Comparison of ENCODE assay signal across 17 cellular contexts in genomic region chr14:23403908-23404307, GRCh38. TPM values are rescaled to one million over a fixed set of nuclear protein-coding genes. Genes with fewer than 3 reads are reported as not detected.
A peak's percentile ranks its signal among the peaks of the same experiment; 100 is the strongest.
DNase-seq lines count a peak whose midpoint lies in the region; ATAC-seq and TF ChIP-seq lines count a peak whose summit lies in the region.
"Had no signal": no experiment of that assay in that cellular context is flagged by ENCODE, and none has a peak within 500 bp of the region (broad histone marks: within the 10 kb centered on the region; RNA-seq: fewer than 3 reads in every experiment).

No MANE protein-coding gene starts in this region.

- H3K9me3 ChIP-seq in left ventricle myocardium inferior (replicated peaks) (no peaks in the 10 kb centered on the region), HEK293 (ENCODE audit: control insufficient read depth, insufficient read depth, low read depth, low read length) (no peaks in the 10 kb centered on the region), neuronal stem cell (replicated peaks in 1 of 2; ENCODE audit: control insufficient read depth in 2 of 2, insufficient read depth in 1 of 2, low read depth in 1 of 2, low read length in 2 of 2) (no peaks in the 10 kb centered on the region)
- H3K9me3 ChIP-seq in CD8-positive, alpha-beta T cell (ENCODE audit: low read length), result no peaks in the 10 kb centered on the region
- H3K9me3 ChIP-seq: BE2C, Caco-2, HAP-1 had no signal

- H2AK5ac ChIP-seq in neuronal stem cell (ENCODE audit: low read depth, low read length), result no peak overlapping the region

- H2BK5ac ChIP-seq in neuronal stem cell (ENCODE audit: low read length), result no peak overlapping the region

- H3K4me3 ChIP-seq in left ventricle myocardium inferior, result peak overlapping the region; percentile 65
- H3K4me3 ChIP-seq in CD8-positive, alpha-beta T cell (ENCODE audit: low read depth, low read length), result no peak overlapping the region
- no peak overlapping the region for H3K4me3 ChIP-seq in HEK293 (ENCODE audit: low read depth, low read length)
- no peak overlapping the region for H3K4me3 ChIP-seq in neuronal stem cell (ENCODE audit: low read length in 2 of 2)
- H3K4me3 ChIP-seq: HAP-1 had no signal

- H3K27ac ChIP-seq in left ventricle myocardium inferior (replicated peaks) (peak overlapping the region; percentile 91), HEK293 (ENCODE audit: extremely low read depth, low read depth, low read length) (no peak overlapping the region), neuronal stem cell (replicated peaks; ENCODE audit: low read length) (no peak overlapping the region)
- no peak overlapping the region for H3K27ac ChIP-seq in CD8-positive, alpha-beta T cell (ENCODE audit: low read depth, low read length)
- H3K27ac ChIP-seq: HL-60 had no signal

- CTCF ChIA-PET in CD8-positive, alpha-beta T cell (lab: Charles Lee), result no interaction called here
- CTCF ChIA-PET in HEK293 (lab: Yijun Ruan, JAX), result no interaction called here

- no peak overlapping the region for H3K4me3 Mint-ChIP-seq in CD8-positive, alpha-beta T cell
- H3K4me3 Mint-ChIP-seq: CD4-positive, CD25-positive, alpha-beta regulatory T cell had no signal

- no peaks in the 10 kb centered on the region for H3K9me3 Mint-ChIP-seq in CD8-positive, alpha-beta T cell

- H3K36me3 Mint-ChIP-seq in CD8-positive, alpha-beta T cell, result no peaks in the 10 kb centered on the region
- H3K36me3 Mint-ChIP-seq: CD4-positive, CD25-positive, alpha-beta regulatory T cell had no signal

- ATAC-seq in left cardiac atrium (no peak), HG02884 (IDR thresholded peaks at IDR 0.05; ENCODE audit: unreplicated experiment) (no peak)
- no peak for ATAC-seq in CD8-positive, alpha-beta T cell

- H3K27me3 Mint-ChIP-seq in CD8-positive, alpha-beta T cell (ENCODE audit: low read depth), result peaks cover 24% of the 10 kb centered on the region

- H2BK12ac ChIP-seq in neuronal stem cell (ENCODE audit: low read length), result no peak overlapping the region

- peak overlapping the region; percentile 72 for H3K27ac Mint-ChIP-seq in CD8-positive, alpha-beta T cell
- H3K27ac Mint-ChIP-seq: CD4-positive, CD25-positive, alpha-beta regulatory T cell had no signal

- intact Hi-C loops in left ventricle myocardium inferior (cut with micrococcal nuclease) (no loop called here), left cardiac atrium (cut with DNase I) (no loop called here)
- intact Hi-C loops in CD8-positive, alpha-beta T cell (cut with DNase I, micrococcal nuclease), result no loop called here

- no peak overlapping the region for H3K4ac ChIP-seq in neuronal stem cell (ENCODE audit: low read length)

- H3K4me1 ChIP-seq in left ventricle myocardium inferior, result peaks cover 62% of the 10 kb centered on the region
- no peaks in the 10 kb centered on the region for H3K4me1 ChIP-seq in CD8-positive, alpha-beta T cell (ENCODE audit: insufficient read depth, low read length)
- no peaks in the 10 kb centered on the region for H3K4me1 ChIP-seq in HEK293 (ENCODE audit: control insufficient read depth, insufficient read depth, low read length)
- peaks cover 0 to 3% of the 10 kb centered on the region in 2 donors for H3K4me1 ChIP-seq in neuronal stem cell (ENCODE audit: control insufficient read depth in 2 of 2, insufficient read depth in 1 of 2, low read depth in 1 of 2, low read length in 2 of 2)
- H3K4me1 ChIP-seq: BE2C, Caco-2, HAP-1 had no signal

- H3K27me3 ChIP-seq in left ventricle myocardium inferior (ENCODE audit: low read depth) (peaks cover 11% of the 10 kb centered on the region), neuronal stem cell (ENCODE audit: control insufficient read depth in 3 of 3, insufficient read depth in 3 of 3, low read depth in 1 of 3, low read length in 3 of 3) (peaks cover 0 to 61% (median 0%) of the 10 kb centered on the region in 3 experiments)
- no peaks in the 10 kb centered on the region for H3K27me3 ChIP-seq in CD8-positive, alpha-beta T cell (ENCODE audit: insufficient read depth, low read length)

- H3K36me3 ChIP-seq in left ventricle myocardium inferior (peaks cover 64% of the 10 kb centered on the region), HEK293 (ENCODE audit: control insufficient read depth in 2 of 2, insufficient read depth in 1 of 2, low read length in 2 of 2) (no peaks in the 10 kb centered on the region), neuronal stem cell (replicated peaks in 1 of 2; ENCODE audit: control insufficient read depth in 2 of 2, insufficient read depth in 2 of 2, low read length in 2 of 2) (no peaks in the 10 kb centered on the region)
- H3K36me3 ChIP-seq in CD8-positive, alpha-beta T cell (ENCODE audit: insufficient read depth, low read length), result no peaks in the 10 kb centered on the region
- H3K36me3 ChIP-seq: BE2C, HAP-1 had no signal

- no peak overlapping the region for H2BK120ac ChIP-seq in neuronal stem cell (ENCODE audit: low read depth, low read length)

- no peak for TF ChIP-seq CTCF in left ventricle myocardium inferior (IDR thresholded peaks at IDR 0.05; ENCODE audit: borderline replicate concordance)
- TF ChIP-seq CTCF in CD8-positive, alpha-beta T cell (IDR thresholded peaks at IDR 0.05), result no peak
- TF ChIP-seq CTCF in HEK293 (tag by site-specific recombination; IDR thresholded peaks at IDR 0.05), result no peak

- H3K79me1 ChIP-seq in neuronal stem cell (ENCODE audit: low read depth, low read length), result peaks cover 2% of the 10 kb centered on the region

- no peak overlapping the region for H4K8ac ChIP-seq in neuronal stem cell (ENCODE audit: low read depth, low read length)

- H3K18ac ChIP-seq in neuronal stem cell (ENCODE audit: low read length), result no peak overlapping the region

- peak overlapping the region; percentile 12 for H2BK15ac ChIP-seq in neuronal stem cell (ENCODE audit: low read length)

- H3K4me1 Mint-ChIP-seq in CD8-positive, alpha-beta T cell (ENCODE audit: low read depth), result no peaks in the 10 kb centered on the region
- H3K4me1 Mint-ChIP-seq: CD4-positive, CD25-positive, alpha-beta regulatory T cell had no signal

- DNase-seq in left ventricle myocardium inferior (no peak), left cardiac atrium (no peak), neuronal stem cell (ENCODE audit: low spot score) (no peak), NCI-H1417 treated with DMSO at 0.1 percent for 48 hours (lab: John Stamatoyannopoulos, UW) (no peak)
- no peak for DNase-seq in CD8-positive, alpha-beta T cell
- DNase-seq: C1 segment of cervical spinal cord; Caco-2; CD4-positive, CD25-positive, alpha-beta regulatory T cell; IMR-90 had no signal

- peak overlapping the region; percentile 25 for H3K23ac ChIP-seq in neuronal stem cell (ENCODE audit: low read depth, low read length, poor library complexity)

- H3K9ac ChIP-seq in neuronal stem cell (ENCODE audit: low read depth, low read length, poor library complexity), result no peak overlapping the region

- no peak overlapping the region for H4K91ac ChIP-seq in neuronal stem cell (ENCODE audit: low read depth, low read length, poor library complexity)

- POLR2A ChIA-PET in CD8-positive, alpha-beta T cell (lab: Charles Lee), result no interaction called here
- POLR2A ChIA-PET in HEK293 (lab: Yijun Ruan, JAX), result no interaction called here

- no peak overlapping the region for H3K4me2 ChIP-seq in neuronal stem cell (ENCODE audit: insufficient read depth, low read length, poor library complexity, severe bottlenecking)

- no CpG with 5 or more reads among the region's 4 CpGs for WGBS in neuronal stem cell (ENCODE audit: extremely low coverage in 2 of 2, insufficient read length in 2 of 2, insufficient replicate concordance in 1 of 2), 2 donors

- H2AFZ ChIP-seq in neuronal stem cell (ENCODE audit: low read length), result no peak overlapping the region

- no peak overlapping the region for H3K14ac ChIP-seq in neuronal stem cell (ENCODE audit: low read length)

RNA-seq across cellular contexts. Expression of gene MYH6, which starts 4.2 kb away (rescaled TPM):
- total RNA-seq in left ventricle myocardium inferior (1,823 TPM), left cardiac atrium (over 10,000 TPM; 10,415 to 11,820 TPM)
- total RNA-seq in CD8-positive, alpha-beta T cell, result not detected
- 0.03 TPM for polyA plus RNA-seq in neuronal stem cell (2013, experiment 1 of 2)
- polyA plus RNA-seq in neuronal stem cell (2013, experiment 2 of 2), result 0.04 TPM
- total RNA-seq: A172; Caco-2; CD4-positive, CD25-positive, alpha-beta regulatory T cell; H1; HT1080; IMR-90 had no signal
- polyA plus RNA-seq: CD4-positive, CD25-positive, alpha-beta regulatory T cell; IMR-90 had no signal

RNA-seq across cellular contexts. Expression of gene CMTM5, which starts 27.1 kb away (rescaled TPM):
- total RNA-seq in left ventricle myocardium inferior (1.0 TPM), left cardiac atrium (1 to 10 TPM in 1 of 2 donors, under 1 TPM in 1; 0.44 to 1.4 TPM)
- total RNA-seq in CD8-positive, alpha-beta T cell, result not detected
- 5.0 TPM for polyA plus RNA-seq in neuronal stem cell (2013, experiment 1 of 2)
- 4.4 TPM for polyA plus RNA-seq in neuronal stem cell (2013, experiment 2 of 2)
- total RNA-seq: A172, Caco-2, H1, IMR-90 had no signal
- polyA plus RNA-seq: CD4-positive, CD25-positive, alpha-beta regulatory T cell had no signal

RNA-seq across cellular contexts. Expression of gene IL25, which starts 31.3 kb away (rescaled TPM):
- not detected for total RNA-seq in left ventricle myocardium inferior
- total RNA-seq in left cardiac atrium, result not detected
- total RNA-seq in CD8-positive, alpha-beta T cell, result not detected
- polyA plus RNA-seq in neuronal stem cell (2013, experiment 1 of 2), result not detected
- polyA plus RNA-seq in neuronal stem cell (2013, experiment 2 of 2), result not detected
- total RNA-seq: A172; Caco-2; CD4-positive, CD25-positive, alpha-beta regulatory T cell; H1; HT1080; IMR-90 had no signal
- polyA plus RNA-seq: CD4-positive, CD25-positive, alpha-beta regulatory T cell; H1; IMR-90 had no signal

RNA-seq across cellular contexts. Expression of gene MYH7, which starts 31.6 kb away (rescaled TPM):
- total RNA-seq in left ventricle myocardium inferior (14,853 TPM), left cardiac atrium (100 to 1,000 TPM; 175 to 201 TPM)
- not detected for total RNA-seq in CD8-positive, alpha-beta T cell
- polyA plus RNA-seq in neuronal stem cell (2013, experiment 1 of 2), result 0.20 TPM
- 0.19 TPM for polyA plus RNA-seq in neuronal stem cell (2013, experiment 2 of 2)
- total RNA-seq: A172; Caco-2; CD4-positive, CD25-positive, alpha-beta regulatory T cell; H1; HT1080; IMR-90 had no signal
- polyA plus RNA-seq: CD4-positive, CD25-positive, alpha-beta regulatory T cell; H1; IMR-90 had no signal

RNA-seq across cellular contexts. Expression of gene EFS, which starts 38.9 kb away (rescaled TPM):
- total RNA-seq in left ventricle myocardium inferior (3.6 TPM), left cardiac atrium (10 to 100 TPM in 1 of 2 donors, 1 to 10 TPM in 1; 5.8 to 10.3 TPM)
- not detected for total RNA-seq in CD8-positive, alpha-beta T cell
- 74.5 TPM for polyA plus RNA-seq in neuronal stem cell (2013, experiment 1 of 2)
- polyA plus RNA-seq in neuronal stem cell (2013, experiment 2 of 2), result 74.5 TPM
- total RNA-seq: A172; CD4-positive, CD25-positive, alpha-beta regulatory T cell; HT1080 had no signal
- polyA plus RNA-seq: CD4-positive, CD25-positive, alpha-beta regulatory T cell had no signal

Comparison
In these comparisons a context has a peak if more than half of its experiments do, and no peak if none do; other contexts are left out.
1. RNA of gene MYH6, which starts 4.2 kb away (total RNA-seq): 10,415 to 11,820 TPM in left cardiac atrium and 1,823 TPM in left ventricle myocardium inferior (single experiment); not detected in CD8-positive, alpha-beta T cell; every median in the first group is over 1,000 times any median in the second.